ENCODE assay signal across 19 cellular contexts in genomic region chr15:92608866-92609700, GRCh38. TPM values are rescaled to one million over a fixed set of nuclear protein-coding genes. Genes with fewer than 3 reads are reported as not detected.
DNase-seq lines count a peak whose midpoint lies in the region; ATAC-seq, FAIRE-seq and TF ChIP-seq lines count a peak whose summit lies in the region.
"Had no signal": no experiment of that assay in that cellular context is flagged by ENCODE, and none has a peak within 500 bp of the region (broad histone marks: within the 10 kb centered on the region; RNA-seq: fewer than 3 reads in every experiment).

No MANE protein-coding gene starts in this region.

- TF ChIP-seq EP300 in H1 (IDR thresholded peaks at IDR 0.05; ENCODE audit: borderline replicate concordance in 1 of 2, low read depth in 2 of 2, low read length in 2 of 2): no peak

- DNase-seq in H1 (ENCODE audit: low read depth in 1 of 2, low spot score in 2 of 2): no peak
- DNase-seq in neuronal stem cell (ENCODE audit: low spot score): no peak
- peak; percentile 46 for DNase-seq in upper lobe of right lung
- no peak for DNase-seq in left lung
- no peak for DNase-seq in NCI-H524 (lab: John Stamatoyannopoulos, UW)
- DNase-seq: BE2C; CD4-positive, alpha-beta memory T cell; DMS153; DND-41; GDM1; HCEC 1CT; HFFc6; IMR-90 had no signal

- TF ChIP-seq POLR2A in H1 (IDR thresholded peaks at IDR 0.05; ENCODE audit: control extremely low read depth in 1 of 2, low read depth in 2 of 2, low read length in 2 of 2): no peak

- no peak overlapping the region for H3K4ac ChIP-seq in H1 (replicated peaks; ENCODE audit: insufficient read length, low read depth, low read length)
- no peak overlapping the region for H3K4ac ChIP-seq in neuronal stem cell (ENCODE audit: low read length)

- H3K23ac ChIP-seq in H1 (ENCODE audit: insufficient read length): no peak overlapping the region
- H3K23ac ChIP-seq in neuronal stem cell (ENCODE audit: low read depth, low read length, poor library complexity): no peak overlapping the region

- no peak overlapping the region for H3K9ac ChIP-seq in H1 (replicated peaks in 1 of 4; ENCODE audit: extremely low read depth in 1 of 4, low read depth in 3 of 4, low read length in 3 of 4)
- no peak overlapping the region for H3K9ac ChIP-seq in neuronal stem cell (ENCODE audit: low read depth, low read length, poor library complexity)

- H2BK15ac ChIP-seq in H1 (ENCODE audit: low read length) (no peak overlapping the region), neuronal stem cell (ENCODE audit: low read length) (peak overlapping the region; percentile 28)

- no peak for FAIRE-seq in H1 (lab: Jason Lieb, UNC)
- FAIRE-seq: A549, D721Med, GM12892 had no signal

- POLR2A ChIA-PET in H1 (lab: Charles Lee; ENCODE audit: partially characterized antibody): interaction anchor here (0.6 kb wide), 1 partner anchor 26 kb away, joined by 3 read pairs; no protein-coding TSS in a partner anchor

- H4K5ac ChIP-seq in H1 (ENCODE audit: insufficient read length, low read depth, low read length): no peak overlapping the region

- H2BK5ac ChIP-seq in H1 (ENCODE audit: low read depth, low read length) (no peak overlapping the region), neuronal stem cell (ENCODE audit: low read length) (no peak overlapping the region)

- H3K14ac ChIP-seq in H1 (ENCODE audit: insufficient read length) (no peak overlapping the region), neuronal stem cell (ENCODE audit: low read length) (no peak overlapping the region)

- H3K27me3 ChIP-seq in H1 (replicated peaks in 1 of 4; ENCODE audit: control insufficient read depth in 3 of 4, extremely low read depth in 1 of 4, insufficient read depth in 3 of 4, low read length in 3 of 4): no peaks in the 10 kb centered on the region
- no peaks in the 10 kb centered on the region for H3K27me3 ChIP-seq in neuronal stem cell (ENCODE audit: control insufficient read depth in 3 of 3, insufficient read depth in 3 of 3, low read depth in 1 of 3, low read length in 3 of 3)
- H3K27me3 ChIP-seq in upper lobe of right lung: no peaks in the 10 kb centered on the region
- no peaks in the 10 kb centered on the region for H3K27me3 ChIP-seq in left lung
- H3K27me3 ChIP-seq: BE2C had no signal

- H4K8ac ChIP-seq in H1 (ENCODE audit: extremely low read depth, insufficient read depth, low read length) (no peak overlapping the region), neuronal stem cell (ENCODE audit: low read depth, low read length) (no peak overlapping the region)

- H3K79me2 ChIP-seq in H1 (ENCODE audit: control insufficient read depth in 1 of 2, insufficient read depth in 2 of 2, low read length in 2 of 2): no peaks in the 10 kb centered on the region

- no peak overlapping the region for H2BK20ac ChIP-seq in H1 (ENCODE audit: low read length)

- peak overlapping the region; percentile 18 for H3K27ac ChIP-seq in VCaP
- no peak overlapping the region for H3K27ac ChIP-seq in H1 (ENCODE audit: low read depth, low read length)
- no peak overlapping the region for H3K27ac ChIP-seq in neuronal stem cell (replicated peaks; ENCODE audit: low read length)
- no peak overlapping the region for H3K27ac ChIP-seq in upper lobe of right lung
- no peak overlapping the region for H3K27ac ChIP-seq in left lung
- H3K27ac ChIP-seq: A549, C4-2B had no signal

- H2AFZ ChIP-seq in H1 (ENCODE audit: low read length) (no peak overlapping the region), neuronal stem cell (ENCODE audit: low read length) (no peak overlapping the region)

- H4K91ac ChIP-seq in H1 (replicated peaks; ENCODE audit: insufficient read length, low read length) (no peak overlapping the region), neuronal stem cell (ENCODE audit: low read depth, low read length, poor library complexity) (no peak overlapping the region)

- no peak overlapping the region for H3K4me3 ChIP-seq in H1 (ENCODE audit: extremely low read depth in 1 of 4, insufficient read depth in 2 of 4, low read depth in 3 of 4, low read length in 4 of 4)
- H3K4me3 ChIP-seq in neuronal stem cell (ENCODE audit: low read length in 2 of 2): no peak overlapping the region
- H3K4me3 ChIP-seq in upper lobe of right lung: no peak overlapping the region
- no peak overlapping the region for H3K4me3 ChIP-seq in left lung
- H3K4me3 ChIP-seq: A549 had no signal

- no peak for TF ChIP-seq RAD21 in H1 (IDR thresholded peaks at IDR 0.05 in 1 of 2, conservative IDR thresholded peaks at IDR 0.05 in 1 of 2; ENCODE audit: low read depth in 2 of 2, low read length in 2 of 2)

- 87% methylated on average over 20 of the region's 20 CpGs; no CpG with 5 or more reads in 1 of the 2 experiments for WGBS in H1 (ENCODE audit: extremely low coverage in 1 of 2, insufficient coverage in 1 of 2, insufficient read length in 1 of 2, insufficient replicate concordance in 2 of 2, low coverage in 1 of 2, low lambda C conversion rate in 2 of 2, missing lambda C conversion rate in 1 of 2), 2 experiments
- WGBS in neuronal stem cell (ENCODE audit: extremely low coverage in 2 of 2, insufficient read length in 2 of 2, insufficient replicate concordance in 1 of 2), 2 donors: no CpG with 5 or more reads among the region's 20 CpGs

- TF ChIP-seq CTCF in VCaP (conservative IDR thresholded peaks at IDR 0.05) (no peak), H1 (IDR thresholded peaks at IDR 0.05; ENCODE audit: control extremely low read depth in 1 of 3, insufficient read depth in 1 of 3, low read depth in 1 of 3, low read length in 3 of 3) (no peak), upper lobe of right lung (IDR thresholded peaks at IDR 0.05) (no peak), left lung (IDR thresholded peaks at IDR 0.05) (no peak)

- no peak overlapping the region for H3K56ac ChIP-seq in H1 (replicated peaks; ENCODE audit: insufficient read length, low read depth, low read length)

- H3K4me1 ChIP-seq in H1 (replicated peaks in 1 of 4; ENCODE audit: control insufficient read depth in 3 of 4, insufficient read depth in 4 of 4, low read length in 3 of 4) (no peaks in the 10 kb centered on the region), neuronal stem cell (ENCODE audit: control insufficient read depth in 2 of 2, insufficient read depth in 1 of 2, low read depth in 1 of 2, low read length in 2 of 2) (peaks cover 9 to 10% of the 10 kb centered on the region in 2 donors), upper lobe of right lung (no peaks in the 10 kb centered on the region), left lung (no peaks in the 10 kb centered on the region)
- H3K4me1 ChIP-seq: A549, BE2C had no signal

- H3K23me2 ChIP-seq in H1 (ENCODE audit: low read depth, low read length): no peaks in the 10 kb centered on the region

- H2BK12ac ChIP-seq in H1 (ENCODE audit: low read depth, low read length) (no peak overlapping the region), neuronal stem cell (ENCODE audit: low read length) (no peak overlapping the region)

- no peak overlapping the region for H3K18ac ChIP-seq in H1 (ENCODE audit: extremely low read depth, low read length)
- H3K18ac ChIP-seq in neuronal stem cell (ENCODE audit: low read length): no peak overlapping the region

- intact Hi-C loops in upper lobe of right lung (cut with DNase I) (no loop called here), left lung (cut with DNase I) (no loop called here)

- H3K9me3 ChIP-seq in H1 (ENCODE audit: insufficient read depth in 2 of 2, low read depth in 1 of 2, low read length in 1 of 2) (peaks cover 4 to 7% of the 10 kb centered on the region in 2 experiments; a peak in 2 of 4 replicates), neuronal stem cell (replicated peaks in 1 of 2; ENCODE audit: control insufficient read depth in 2 of 2, insufficient read depth in 1 of 2, low read depth in 1 of 2, low read length in 2 of 2) (peaks cover 0 to 3% of the 10 kb centered on the region in 2 donors), upper lobe of right lung (no peaks in the 10 kb centered on the region), left lung (no peaks in the 10 kb centered on the region)
- H3K9me3 ChIP-seq: A549, BE2C had no signal

- H2AK5ac ChIP-seq in H1 (ENCODE audit: low read depth, low read length) (0 out of 2 replicates have a peak overlapping the region, but pooled peaks have one; percentile 6), neuronal stem cell (ENCODE audit: low read depth, low read length) (peak overlapping the region; percentile 80)

- H3K79me1 ChIP-seq in H1 (ENCODE audit: low read depth, low read length) (no peaks in the 10 kb centered on the region), neuronal stem cell (ENCODE audit: low read depth, low read length) (no peaks in the 10 kb centered on the region)

- H3K4me2 ChIP-seq in H1 (ENCODE audit: insufficient read depth in 1 of 2, low read depth in 2 of 2, low read length in 2 of 2): no peak overlapping the region
- H3K4me2 ChIP-seq in neuronal stem cell (ENCODE audit: insufficient read depth, low read length, poor library complexity, severe bottlenecking): no peak overlapping the region
- H3K4me2 ChIP-seq: A549 had no signal

- ATAC-seq in upper lobe of right lung (no peak), left lung (no peak), HG02840 (IDR thresholded peaks at IDR 0.05; ENCODE audit: low FRiP score, unreplicated experiment) (no peak)
- ATAC-seq: A549 had no signal

- H4K20me1 ChIP-seq in H1 (replicated peaks in 1 of 2; ENCODE audit: control insufficient read depth in 1 of 2, insufficient read depth in 2 of 2, low read length in 2 of 2): no peaks in the 10 kb centered on the region

- CTCF ChIA-PET in H1 (lab: Charles Lee; ENCODE audit: partially characterized antibody): interaction anchor here (0.6 to 1.8 kb wide), 2 partner anchors 13 to 73 kb away, joined by 3 to 4 read pairs; no protein-coding TSS in a partner anchor

- H3K36me3 ChIP-seq in H1 (ENCODE audit: control insufficient read depth in 2 of 4, insufficient read depth in 4 of 4, low read length in 3 of 4) (no peaks in the 10 kb centered on the region), neuronal stem cell (replicated peaks in 1 of 2; ENCODE audit: control insufficient read depth in 2 of 2, insufficient read depth in 2 of 2, low read length in 2 of 2) (no peaks in the 10 kb centered on the region), upper lobe of right lung (no peaks in the 10 kb centered on the region), left lung (no peaks in the 10 kb centered on the region)
- H3K36me3 ChIP-seq: BE2C had no signal

- no peak overlapping the region for H2BK120ac ChIP-seq in H1 (replicated peaks; ENCODE audit: low read depth, low read length)
- no peak overlapping the region for H2BK120ac ChIP-seq in neuronal stem cell (ENCODE audit: low read depth, low read length)

RNA-seq across cellular contexts. Expression of gene FAM174B, which starts 46.5 kb away (rescaled TPM):
- total RNA-seq in H1 (2021; fragmentation: NEBNext Ultra II Directional; extraction: Animal tissue kit (Norgen Biotek cat#: 25700)): 35.2 and 35.3 TPM in 2 replicates
- polyA plus RNA-seq in H1 (2011; rRNA removed): 9.3 and 10.1 TPM in 2 replicates
- 9.7 TPM for polyA plus RNA-seq in H1 (2011; cell fraction: cytosol; rRNA removed)
- polyA plus RNA-seq in H1 (2011; cell fraction: nucleus; rRNA removed): 13.4 TPM
- 21.5 to 31.3 TPM (median 28.3 TPM) in 4 replicates for polyA plus RNA-seq in H1 (2012, experiment 1 of 2)
- 15.9 TPM for polyA plus RNA-seq in H1 (2012, experiment 2 of 2)
- polyA plus RNA-seq in H1 (2013, experiment 1 of 2): 20.3 TPM
- 27.1 TPM for polyA plus RNA-seq in H1 (2013, experiment 2 of 2)
- 24.5 and 32.5 TPM in 2 replicates for polyA minus RNA-seq in H1 (2011; rRNA and poly(A)+ RNA removed)
- polyA minus RNA-seq in H1 (2011; cell fraction: cytosol; rRNA and poly(A)+ RNA removed): 16.4 TPM
- polyA minus RNA-seq in H1 (2011; cell fraction: nucleus; rRNA and poly(A)+ RNA removed): 13.8 TPM
- 5.8 TPM for polyA plus RNA-seq in neuronal stem cell (2013, experiment 1 of 2)
- 5.7 TPM for polyA plus RNA-seq in neuronal stem cell (2013, experiment 2 of 2)
- total RNA-seq in upper lobe of right lung (62.9 TPM), left lung (10 to 100 TPM; 42.8 to 66.3 TPM)
